8 cellular contexts compared by ENCODE assay signal in genomic region chr3:15647629-15648167, GRCh38. TPM values are rescaled to one million over a fixed set of nuclear protein-coding genes. Genes with fewer than 3 reads are reported as not detected.
A peak's percentile ranks its signal among the peaks of the same experiment; 100 is the strongest.
DNase-seq lines count a peak whose midpoint lies in the region; ATAC-seq and TF ChIP-seq lines count a peak whose summit lies in the region.

No MANE protein-coding gene starts in this region.

- H3K36me3 ChIP-seq in MM.1S (replicated peaks; ENCODE audit: insufficient read depth, low read length): no peaks in the 10 kb centered on the region
- no peaks in the 10 kb centered on the region for H3K36me3 ChIP-seq in smooth muscle cell (ENCODE audit: low read depth)

- peak; percentile 93 for DNase-seq in GM04504 (ENCODE audit: low read depth)
- DNase-seq in MM.1S: peak; percentile 95
- peak; percentile 26 for DNase-seq in activated CD8-positive, alpha-beta memory T cell treated with anti-CD3 and anti-CD28 coated beads, Interleukin-2, amount 50 U/mL, for 1 hour (ENCODE audit: extremely low read depth)
- peak; percentile 79 for DNase-seq in fibroblast of gingiva (ENCODE audit: low read depth)
- DNase-seq in smooth muscle cell (lab: John Stamatoyannopoulos, UW; ENCODE audit: unreplicated experiment): no peak
- DNase-seq in NCI-H1105 (lab: John Stamatoyannopoulos, UW): no peak
- DNase-seq in NCI-H69 (lab: John Stamatoyannopoulos, UW): no peak

- H3K27me3 ChIP-seq in MM.1S (replicated peaks; ENCODE audit: insufficient read depth, low read length): no peaks in the 10 kb centered on the region
- H3K27me3 ChIP-seq in smooth muscle cell (ENCODE audit: low read depth): no peaks in the 10 kb centered on the region

- no peaks in the 10 kb centered on the region for H3K9me2 ChIP-seq in MM.1S (replicated peaks; ENCODE audit: insufficient read depth, low read length)

- ATAC-seq in GM21825 (IDR thresholded peaks at IDR 0.05; ENCODE audit: unreplicated experiment): peak; percentile 94

- H3K4me1 ChIP-seq in MM.1S (ENCODE audit: low read length) (peaks cover 43% of the 10 kb centered on the region), smooth muscle cell (ENCODE audit: low read depth) (peaks cover 11% of the 10 kb centered on the region)

- H3K4me2 ChIP-seq in MM.1S (ENCODE audit: low read depth, low read length): peak overlapping the region; percentile 71
- peak overlapping the region; percentile 80 for H3K4me2 ChIP-seq in smooth muscle cell

- H3K79me2 ChIP-seq in MM.1S (ENCODE audit: low read length): no peaks in the 10 kb centered on the region
- H3K79me2 ChIP-seq in smooth muscle cell (ENCODE audit: low read depth): no peaks in the 10 kb centered on the region

- H3F3A ChIP-seq in MM.1S (ENCODE audit: insufficient read depth, low read length): peaks cover 28% of the 10 kb centered on the region
- H3F3A ChIP-seq in smooth muscle cell (ENCODE audit: low read depth): peaks cover 16% of the 10 kb centered on the region

- H3K27ac ChIP-seq in MM.1S (ENCODE audit: low read length): peak overlapping the region; percentile 94
- H3K27ac ChIP-seq in smooth muscle cell (ENCODE audit: low read depth): peak overlapping the region; percentile 100

- no peaks in the 10 kb centered on the region for H3K9me3 ChIP-seq in MM.1S (replicated peaks; ENCODE audit: insufficient read depth, low read length)
- no peaks in the 10 kb centered on the region for H3K9me3 ChIP-seq in smooth muscle cell (replicated peaks; ENCODE audit: low read depth)

- H4K20me1 ChIP-seq in MM.1S (ENCODE audit: insufficient read depth, low read length) (no peaks in the 10 kb centered on the region), smooth muscle cell (ENCODE audit: low read depth) (no peaks in the 10 kb centered on the region)

- peak overlapping the region; percentile 26; the same call in 1 of the 2 replicates for H2AFZ ChIP-seq in MM.1S (ENCODE audit: low read length)
- H2AFZ ChIP-seq in smooth muscle cell (ENCODE audit: low read depth): no peak overlapping the region

- TF ChIP-seq CTCF in MM.1S (IDR thresholded peaks at IDR 0.05; ENCODE audit: low read length) (no peak), smooth muscle cell (IDR thresholded peaks at IDR 0.05; ENCODE audit: borderline replicate concordance, insufficient read depth, poor library complexity, severe bottlenecking) (no peak)

- peak overlapping the region; percentile 60 for H3K9ac ChIP-seq in MM.1S (ENCODE audit: low read length)
- H3K9ac ChIP-seq in smooth muscle cell (ENCODE audit: low read depth): peak overlapping the region; percentile 93

- 21% methylated on average over 4 of the region's 4 CpGs for WGBS in smooth muscle cell (ENCODE audit: low lambda C conversion rate)

- H3K4me3 ChIP-seq in MM.1S (ENCODE audit: low read length): peak overlapping the region; percentile 31
- peak overlapping the region; percentile 14 for H3K4me3 ChIP-seq in smooth muscle cell

RNA-seq across cellular contexts. Expression of gene BTD, which starts 46.2 kb away (rescaled TPM):
- 9.4 and 20.9 TPM in 2 replicates for total RNA-seq in smooth muscle cell
- polyA plus RNA-seq in smooth muscle cell: 16.3 and 23.6 TPM in 2 replicates

RNA-seq across cellular contexts. Expression of gene HACL1, which starts 46.3 kb away (rescaled TPM):
- total RNA-seq in smooth muscle cell: 13.0 and 17.9 TPM in 2 replicates
- polyA plus RNA-seq in smooth muscle cell: 11.8 and 16.3 TPM in 2 replicates

Comparison
In these comparisons a context has a peak if more than half of its experiments do, and no peak if none do; other contexts are left out.
1. DNase-seq: peak in GM04504 (single experiment), MM.1S (single experiment), activated CD8-positive, alpha-beta memory T cell treated with anti-CD3 and anti-CD28 coated beads, Interleukin-2, amount 50 U/mL, for 1 hour (single experiment) and fibroblast of gingiva (single experiment); none in smooth muscle cell (single experiment), NCI-H1105 (single experiment) and NCI-H69 (single experiment).